Comparison of ENCODE assay signal across 29 cellular contexts in the genomic region with DNA sequence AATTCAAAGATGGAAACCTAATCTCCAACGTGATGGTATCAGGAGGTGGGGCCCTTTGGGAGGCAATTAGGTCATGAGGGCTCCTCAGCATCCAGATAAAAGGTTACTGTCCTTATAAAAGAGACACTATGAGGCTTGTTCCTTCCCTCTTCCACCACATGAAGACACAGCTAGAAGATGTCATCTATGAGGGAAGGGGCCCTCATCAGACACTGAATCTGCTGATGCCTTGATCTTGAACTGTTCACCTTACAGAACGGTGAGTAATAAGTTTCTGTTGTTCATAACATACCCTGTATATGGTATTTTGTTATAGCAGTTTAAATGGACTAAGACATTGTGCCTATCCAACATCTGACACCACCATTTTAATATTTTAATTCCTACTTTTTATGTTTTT.
"Had no signal": no experiment of that assay in that cellular context is flagged by ENCODE, and none has a peak within 500 bp of the region (broad histone marks: within the 10 kb centered on the region; RNA-seq: fewer than 3 reads in every experiment).

No MANE protein-coding gene starts in this region.

- DNase-seq: activated B cell treated with CpG ODN at 0.5 μM for 24 hours; activated CD4-positive, alpha-beta T cell treated with anti-CD3 and anti-CD28 coated beads for 4 hours; activated CD4-positive, alpha-beta T cell treated with anti-CD3 and anti-CD28 coated beads, Interleukin-2, amount 50 U/mL, for 4 hours; activated CD8-positive, alpha-beta memory T cell treated with anti-CD3 and anti-CD28 coated beads, Interleukin-2, amount 50 U/mL, for 4 hours; activated effector memory CD4-positive, alpha-beta T cell treated with anti-CD3 and anti-CD28 coated beads, Interleukin-2, amount 50 U/mL, for 16 hours; activated naive CD4-positive, alpha-beta T cell; amniotic stem cell; aorta; MM.1S; MV-4-11; NCI-H1092; NCI-H1436 treated with DMSO at 0.1 percent for 48 hours; NCI-H1694 treated with DMSO at 0.1 percent for 48 hours; NCI-H2029; NCI-H345; NCI-H526; NCI-H748 treated with DMSO at 0.1 percent for 48 hours; NK-92 treated with Interleukin-12 subunit alpha and Interleukin-12 subunit beta, amount 100 ng/mL, for 24 hours; PC-3; Peyer's patch; RPMI8226; SHP77 treated with DMSO at 0.1 percent for 48 hours; T-cell; T-helper 2 cell; T-helper 9 cell had no signal

- H3K36me3 Mint-ChIP-seq: activated naive CD4-positive, alpha-beta T cell treated with anti-CD3 and anti-CD28 coated beads, Interleukin-2, amount 50 U/mL, for 24 hours; T-cell had no signal

- H3K9me3 Mint-ChIP-seq: activated B cell treated with CpG ODN at 0.5 μM for 24 hours; activated naive CD4-positive, alpha-beta T cell treated with anti-CD3 and anti-CD28 coated beads, Interleukin-2, amount 50 U/mL, for 24 hours; activated T-helper 1 cell treated with anti-CD3 and anti-CD28 coated beads, Interleukin-12 subunit alpha, Interleukin-12 subunit beta, Interleukin-2, Interleukin-4 antibody, amounts not matched to agents 30 ng/mL and 10 ng/mL and 1 ng/mL, durations not matched to agents 14 hours and 24 hours and 36 hours; central memory CD8-positive, alpha-beta T cell; T-cell had no signal

- H3K4me3 Mint-ChIP-seq: activated B cell treated with CpG ODN at 0.5 μM for 24 hours; activated naive CD4-positive, alpha-beta T cell treated with anti-CD3 and anti-CD28 coated beads, Interleukin-2, amount 50 U/mL, for 24 hours; activated T-helper 1 cell treated with anti-CD3 and anti-CD28 coated beads, Interleukin-12 subunit alpha, Interleukin-12 subunit beta, Interleukin-2, Interleukin-4 antibody, amounts not matched to agents 30 ng/mL and 10 ng/mL and 1 ng/mL, durations not matched to agents 14 hours and 24 hours and 36 hours; central memory CD8-positive, alpha-beta T cell; T-cell had no signal

- ATAC-seq: PC-3, SK-N-SH treated with all-trans-retinoic acid at 6 μM for 48 hours, T-cell had no signal

- H3K4me1 Mint-ChIP-seq: activated B cell treated with CpG ODN at 0.5 μM for 24 hours; activated naive CD4-positive, alpha-beta T cell treated with anti-CD3 and anti-CD28 coated beads, Interleukin-2, amount 50 U/mL, for 24 hours; central memory CD8-positive, alpha-beta T cell; T-cell had no signal

- H3K27ac Mint-ChIP-seq: activated B cell treated with CpG ODN at 0.5 μM for 24 hours; activated naive CD4-positive, alpha-beta T cell treated with anti-CD3 and anti-CD28 coated beads, Interleukin-2, amount 50 U/mL, for 24 hours; activated T-helper 1 cell treated with anti-CD3 and anti-CD28 coated beads, Interleukin-12 subunit alpha, Interleukin-12 subunit beta, Interleukin-2, Interleukin-4 antibody, amounts not matched to agents 30 ng/mL and 10 ng/mL and 1 ng/mL, durations not matched to agents 14 hours and 24 hours and 36 hours; T-cell had no signal
